In the genomic region with DNA sequence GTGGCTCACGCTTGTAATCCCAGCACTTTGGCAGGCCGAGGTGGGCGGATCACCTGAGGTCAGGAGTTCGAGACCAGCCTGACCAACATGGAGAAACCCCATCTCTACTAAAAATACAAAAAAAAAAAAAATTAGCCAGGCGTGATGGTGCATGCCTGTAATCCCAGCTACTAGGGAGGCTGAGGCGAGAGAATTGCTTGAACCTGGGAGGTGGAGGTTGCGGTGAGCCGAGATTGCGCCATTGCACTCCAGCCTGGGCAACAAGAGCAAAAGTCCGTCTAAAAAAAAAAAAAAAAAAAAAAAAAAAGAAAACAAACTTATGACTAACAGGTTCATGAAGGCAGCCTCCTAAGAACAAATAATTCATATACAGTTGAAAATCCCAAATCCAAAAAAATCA, we compare ENCODE assay signal across 9 cellular contexts. TPM values are rescaled to one million over a fixed set of nuclear protein-coding genes. Genes with fewer than 3 reads are reported as not detected.
"Had no signal": no experiment of that assay in that cellular context is flagged by ENCODE, and none has a peak within 500 bp of the region (broad histone marks: within the 10 kb centered on the region; RNA-seq: fewer than 3 reads in every experiment).

No MANE protein-coding gene starts in this region.

RNA-seq across cellular contexts. Expression of gene PEG3, which starts 19.9 kb away (rescaled TPM):
- total RNA-seq: OCI-LY7, PC-9, SJSA1 had no signal

RNA-seq across cellular contexts. Expression of gene ZIM2, which starts 19.9 kb away (rescaled TPM):
- total RNA-seq: OCI-LY7, PC-3, PC-9, Peyer's patch, Right ventricle myocardium inferior, Right ventricle myocardium superior, SJSA1, SK-MEL-5 had no signal
- polyA plus RNA-seq: SK-N-SH had no signal
